Comparison of ENCODE assay signal across 1 cellular context in the genomic region with DNA sequence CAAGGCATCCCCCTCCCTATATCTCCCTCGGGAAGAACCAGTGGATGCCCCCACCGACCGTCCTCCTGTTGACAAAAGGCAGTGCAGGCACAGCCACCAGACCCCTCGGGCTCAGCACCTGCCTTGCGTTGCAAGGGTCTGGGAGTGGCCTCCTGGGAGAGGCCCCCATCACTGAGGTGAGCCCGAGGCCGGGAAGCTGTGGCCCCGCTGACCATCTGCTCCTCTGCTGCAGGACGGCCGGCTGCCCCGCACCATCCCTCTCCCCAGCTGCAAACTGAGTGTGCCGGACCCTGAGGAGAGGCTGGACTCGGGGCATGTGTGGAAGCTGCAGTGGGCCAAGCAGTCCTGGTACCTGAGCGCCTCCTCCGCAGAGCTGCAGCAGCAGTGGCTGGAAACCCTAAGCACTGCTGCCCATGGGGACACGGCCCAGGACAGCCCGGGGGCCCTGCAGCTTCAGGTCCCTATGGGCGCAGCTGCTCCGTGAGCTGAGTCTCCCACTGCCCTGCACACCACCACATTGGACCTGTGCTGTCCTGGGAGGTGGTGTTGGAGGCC.
TF ChIP-seq lines count a peak whose summit lies in the region.

No MANE protein-coding gene starts in this region.

TF ChIP-seq in H1, 55 proteins besides CTCF, POLR2A, EP300 and RAD21:
- no peak for TF ChIP-seq NANOG (IDR thresholded peaks at IDR 0.05; ENCODE audit: insufficient read depth, low read depth, low read length, poor library complexity, severe bottlenecking)
- no peak for TF ChIP-seq TEAD4 (IDR thresholded peaks at IDR 0.05; ENCODE audit: low read depth, low read length)
- TF ChIP-seq, protein P1, sequence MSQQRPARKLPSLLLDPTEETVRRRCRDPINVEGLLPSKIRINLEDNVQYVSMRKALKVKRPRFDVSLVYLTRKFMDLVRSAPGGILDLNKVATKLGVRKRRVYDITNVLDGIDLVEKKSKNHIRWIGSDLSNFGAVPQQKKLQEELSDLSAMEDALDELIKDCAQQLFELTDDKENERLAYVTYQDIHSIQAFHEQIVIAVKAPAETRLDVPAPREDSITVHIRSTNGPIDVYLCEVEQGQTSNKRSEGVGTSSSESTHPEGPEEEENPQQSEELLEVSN (IDR thresholded peaks at IDR 0.05) = no peak
- no peak for TF ChIP-seq RBBP5 (IDR thresholded peaks at IDR 0.05; ENCODE audit: borderline replicate concordance, low read depth, low read length)
- TF ChIP-seq SRF (IDR thresholded peaks at IDR 0.05; ENCODE audit: low read depth, low read length) = no peak
- TF ChIP-seq KDM5A (IDR thresholded peaks at IDR 0.05; ENCODE audit: low read length) = no peak
- no peak for TF ChIP-seq TBP (IDR thresholded peaks at IDR 0.05; ENCODE audit: low read depth, low read length)
TF ChIP-seq in H1: peak in this region for 0.
